ENCODE assay signal across 16 cellular contexts in the genomic region with DNA sequence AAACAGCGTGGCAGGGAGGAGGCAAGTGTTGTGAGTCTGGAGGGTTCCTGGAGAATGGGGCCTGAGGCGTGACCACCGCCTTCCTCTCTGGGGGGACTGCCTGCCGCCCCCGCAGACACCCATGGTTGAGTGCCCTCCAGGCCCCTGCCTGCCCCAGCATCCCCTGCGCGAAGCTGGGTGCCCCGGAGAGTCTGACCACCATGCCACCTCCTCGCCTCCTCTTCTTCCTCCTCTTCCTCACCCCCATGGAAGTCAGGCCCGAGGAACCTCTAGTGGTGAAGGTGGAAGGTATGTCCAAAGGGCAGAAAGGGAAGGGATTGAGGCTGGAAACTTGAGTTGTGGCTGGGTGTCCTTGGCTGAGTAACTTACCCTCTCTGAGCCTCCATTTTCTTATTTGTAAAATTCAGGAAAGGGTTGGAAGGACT. TPM values are rescaled to one million over a fixed set of nuclear protein-coding genes. Genes with fewer than 3 reads are reported as not detected.
DNase-seq lines count a peak whose midpoint lies in the region; ATAC-seq and TF ChIP-seq lines count a peak whose summit lies in the region.
"Had no signal": no experiment of that assay in that cellular context is flagged by ENCODE, and none has a peak within 500 bp of the region (broad histone marks: within the 10 kb centered on the region; RNA-seq: fewer than 3 reads in every experiment).

CD19 (plus strand) TSS at position 171 of the 425 bp plus-strand sequence; CDS start at position 201, 30 bp downstream.

- H2AK5ac ChIP-seq in H9 (ENCODE audit: insufficient read length, low read length) (no peak within 1 kb of the TSS), trophoblast cell (ENCODE audit: low read length) (no peak within 1 kb of the TSS)

- H3T11ph ChIP-seq in H9 (ENCODE audit: low read length) = no peak within 1 kb of the TSS

- no peak within 1 kb of the TSS for H3K4me3 Mint-ChIP-seq in T-helper 2 cell treated with Interferon-gamma antibody and Interleukin-4, amounts not matched to agents 5 μg/mL and 100 μg/mL, for 36 hours
- no peak within 1 kb of the TSS for H3K4me3 Mint-ChIP-seq in H9
- peak within 1 kb of the TSS; percentile 47 for H3K4me3 Mint-ChIP-seq in activated naive CD8-positive, alpha-beta T cell treated with anti-CD3 and anti-CD28 coated beads for 36 hours

- H3K79me2 ChIP-seq in H9 (ENCODE audit: insufficient read depth, low read length) (no peaks in the 10 kb centered on the region), trophoblast cell (ENCODE audit: control insufficient read depth, insufficient read depth, low read length, poor library complexity) (no peaks in the 10 kb centered on the region)

- no peak within 1 kb of the TSS for H3K23ac ChIP-seq in H9 (ENCODE audit: insufficient read length, low read depth, low read length)
- no peak within 1 kb of the TSS for H3K23ac ChIP-seq in trophoblast cell (ENCODE audit: low read length)

- intact Hi-C loops in spleen (cut with DNase I; ENCODE audit: low total_unique reads) = no loop called here

- TF ChIP-seq CTCF in H9 (conservative IDR thresholded peaks at IDR 0.05) (no peak), spleen (IDR thresholded peaks at IDR 0.05 in 8 of 11, conservative IDR thresholded peaks at IDR 0.05 in 3 of 11) (no peak)

- H3K9me3 ChIP-seq in H9 (ENCODE audit: control insufficient read depth, low read depth, low read length) (no peaks in the 10 kb centered on the region), spleen (no peaks in the 10 kb centered on the region), trophoblast cell (ENCODE audit: insufficient read depth, low read depth, low read length) (peaks cover 1% of the 10 kb centered on the region)
- H3K9me3 ChIP-seq: ascending aorta, mucosa of descending colon, sigmoid colon had no signal

- no peaks in the 10 kb centered on the region for H3K4me1 ChIP-seq in H9 (ENCODE audit: insufficient read depth, low read length)
- H3K4me1 ChIP-seq in spleen = peaks cover 8 to 68% (median 30%) of the 10 kb centered on the region in 6 donors
- H3K4me1 ChIP-seq in trophoblast cell (ENCODE audit: control insufficient read depth in 1 of 2, insufficient read depth in 2 of 2, low read length in 2 of 2) = peaks cover 3 to 6% of the 10 kb centered on the region in 2 experiments
- H3K4me1 ChIP-seq: ascending aorta had no signal

- H2BK5ac ChIP-seq in H9 (ENCODE audit: insufficient read length, low read length) (no peak within 1 kb of the TSS), trophoblast cell (ENCODE audit: low read depth, low read length, poor library complexity) (no peak within 1 kb of the TSS)

- H4K91ac ChIP-seq in H9 (ENCODE audit: insufficient read length, low read depth, low read length) (no peak within 1 kb of the TSS), trophoblast cell (ENCODE audit: low read depth, low read length) (no peak within 1 kb of the TSS)

- ATAC-seq in GM19395 (IDR thresholded peaks at IDR 0.05; ENCODE audit: unreplicated experiment) = no peak
- ATAC-seq: mucosa of descending colon, SK-N-SH treated with all-trans-retinoic acid at 6 μM for 48 hours had no signal

- H4K20me1 ChIP-seq in H9 (ENCODE audit: control insufficient read depth, insufficient read depth, insufficient read length) = no peaks in the 10 kb centered on the region

- H2BK12ac ChIP-seq in H9 (ENCODE audit: insufficient read length, low read depth, low read length) (no peak within 1 kb of the TSS), trophoblast cell (ENCODE audit: low read length) (no peak within 1 kb of the TSS)

- H3K56ac ChIP-seq in H9 (ENCODE audit: insufficient read length, low read depth, low read length) = no peak within 1 kb of the TSS

- no CpG with 5 or more reads among the region's 10 CpGs for WGBS in H9 (ENCODE audit: extremely low coverage, insufficient read length, low lambda C conversion rate)
- 70 to 85% (median 82%) methylated on average over 9 to 10 of the region's 10 CpGs for WGBS in spleen, 5 donors
- WGBS in trophoblast cell (ENCODE audit: extremely low coverage, insufficient coverage, insufficient read length) = no CpG with 5 or more reads among the region's 10 CpGs

- no peak within 1 kb of the TSS for H3K4me2 ChIP-seq in H9 (ENCODE audit: insufficient read depth, insufficient read length, low read length)
- no peak within 1 kb of the TSS for H3K4me2 ChIP-seq in trophoblast cell (ENCODE audit: low read length)

- H4K12ac ChIP-seq in trophoblast cell (ENCODE audit: low read depth, low read length) = no peak within 1 kb of the TSS

- H3K18ac ChIP-seq in H9 (ENCODE audit: insufficient read length, low read depth, low read length) (no peak within 1 kb of the TSS), trophoblast cell (ENCODE audit: low read length) (no peak within 1 kb of the TSS)

- no peaks in the 10 kb centered on the region for H3K79me1 ChIP-seq in H9 (ENCODE audit: insufficient read depth, low read depth, low read length, poor library complexity, severe bottlenecking)
- H3K79me1 ChIP-seq in trophoblast cell (ENCODE audit: low read length) = no peaks in the 10 kb centered on the region

- H3K4ac ChIP-seq in H9 (ENCODE audit: low read depth, low read length) (no peak within 1 kb of the TSS), trophoblast cell (ENCODE audit: low read depth, low read length) (no peak within 1 kb of the TSS)

- TF ChIP-seq POLR2A in spleen (IDR thresholded peaks at IDR 0.05) = no peak

- no peak for DNase-seq in T-helper 2 cell treated with Interferon-gamma antibody and Interleukin-4, amounts not matched to agents 5 μg/mL and 100 μg/mL, for 36 hours (ENCODE audit: low spot score)
- DNase-seq in T-helper 2 cell = no peak
- no peak for DNase-seq in H9
- DNase-seq in activated naive CD8-positive, alpha-beta T cell treated with anti-CD3 and anti-CD28 coated beads for 36 hours = no peak
- DNase-seq in spleen = peak; percentile 89
- DNase-seq in trophoblast cell = no peak
- no peak for DNase-seq in NCI-H2196 (lab: John Stamatoyannopoulos, UW; ENCODE audit: unreplicated experiment)
- DNase-seq: 8988T, MV-4-11, NCI-H748 treated with DMSO at 0.1 percent for 48 hours, sigmoid colon had no signal

- H4K8ac ChIP-seq in H9 (replicated peaks; ENCODE audit: insufficient read length, low read depth, low read length) (no peak within 1 kb of the TSS), trophoblast cell (ENCODE audit: low read depth, low read length) (no peak within 1 kb of the TSS)

- H3K9me3 Mint-ChIP-seq in T-helper 2 cell treated with Interferon-gamma antibody and Interleukin-4, amounts not matched to agents 5 μg/mL and 100 μg/mL, for 36 hours = no peaks in the 10 kb centered on the region
- H3K9me3 Mint-ChIP-seq in H9 = no peaks in the 10 kb centered on the region
- H3K9me3 Mint-ChIP-seq in activated naive CD8-positive, alpha-beta T cell treated with anti-CD3 and anti-CD28 coated beads for 36 hours = no peaks in the 10 kb centered on the region

- H2BK120ac ChIP-seq in H9 (ENCODE audit: low read depth, low read length, poor library complexity, severe bottlenecking) = no peak within 1 kb of the TSS
- H2BK120ac ChIP-seq in trophoblast cell (ENCODE audit: insufficient read depth, low read length, poor library complexity) = no peak within 1 kb of the TSS

- H2BK15ac ChIP-seq in H9 (ENCODE audit: low read depth, low read length) = no peak within 1 kb of the TSS

- H3K9ac ChIP-seq in H9 (ENCODE audit: extremely low read depth, insufficient read length, low read length) = no peak within 1 kb of the TSS
- H3K9ac ChIP-seq in trophoblast cell (ENCODE audit: low read length) = no peak within 1 kb of the TSS

- no peak within 1 kb of the TSS for H2BK20ac ChIP-seq in H9 (ENCODE audit: low read depth, low read length, poor library complexity, severe bottlenecking)

- H3K36me3 Mint-ChIP-seq in T-helper 2 cell treated with Interferon-gamma antibody and Interleukin-4, amounts not matched to agents 5 μg/mL and 100 μg/mL, for 36 hours (ENCODE audit: low read depth) = no peaks in the 10 kb centered on the region
- H3K36me3 Mint-ChIP-seq in H9 (ENCODE audit: insufficient read depth in 1 of 3, low read depth in 3 of 3) = no peaks in the 10 kb centered on the region; a peak in 1 of 7 replicates
- H3K36me3 Mint-ChIP-seq in activated naive CD8-positive, alpha-beta T cell treated with anti-CD3 and anti-CD28 coated beads for 36 hours = peaks cover 4% of the 10 kb centered on the region

- H3K36me3 ChIP-seq in spleen (peaks cover 0 to 27% (median 0%) of the 10 kb centered on the region in 6 donors), trophoblast cell (ENCODE audit: control insufficient read depth in 1 of 2, insufficient read depth in 2 of 2, low read length in 2 of 2) (no peaks in the 10 kb centered on the region)
- H3K36me3 ChIP-seq: ascending aorta, sigmoid colon had no signal

- peaks cover 12% of the 10 kb centered on the region for H3K4me1 Mint-ChIP-seq in T-helper 2 cell treated with Interferon-gamma antibody and Interleukin-4, amounts not matched to agents 5 μg/mL and 100 μg/mL, for 36 hours (ENCODE audit: low read depth)
- H3K4me1 Mint-ChIP-seq in H9 = peaks cover 11 to 12% of the 10 kb centered on the region in 2 experiments
- peaks cover 25% of the 10 kb centered on the region for H3K4me1 Mint-ChIP-seq in activated naive CD8-positive, alpha-beta T cell treated with anti-CD3 and anti-CD28 coated beads for 36 hours

- H4K5ac ChIP-seq in H9 (ENCODE audit: insufficient read length, low read depth, low read length) = no peak within 1 kb of the TSS

- H3K27me3 ChIP-seq in H9 (ENCODE audit: insufficient read depth, low read length) = no peaks in the 10 kb centered on the region
- H3K27me3 ChIP-seq in spleen (replicated peaks in 1 of 7) = no peaks in the 10 kb centered on the region
- no peaks in the 10 kb centered on the region for H3K27me3 ChIP-seq in trophoblast cell (ENCODE audit: insufficient read depth, low read length)
- H3K27me3 ChIP-seq: ascending aorta, sigmoid colon had no signal

- no peak within 1 kb of the TSS for H3K27ac ChIP-seq in H9 (ENCODE audit: insufficient read length, low read depth, low read length)
- H3K27ac ChIP-seq in spleen = peak within 1 kb of the TSS; percentile 41 to 88 (median 74)
- no peak within 1 kb of the TSS for H3K27ac ChIP-seq in trophoblast cell (ENCODE audit: low read depth, low read length)
- H3K27ac ChIP-seq: ascending aorta, sigmoid colon had no signal

- H3K27ac Mint-ChIP-seq in T-helper 2 cell treated with Interferon-gamma antibody and Interleukin-4, amounts not matched to agents 5 μg/mL and 100 μg/mL, for 36 hours = peak within 1 kb of the TSS; percentile 1
- peak within 1 kb of the TSS in 2 of 3 experiments; percentile 88 to 94; a peak in 5 of 7 replicates for H3K27ac Mint-ChIP-seq in H9
- peak within 1 kb of the TSS; percentile 67 for H3K27ac Mint-ChIP-seq in activated naive CD8-positive, alpha-beta T cell treated with anti-CD3 and anti-CD28 coated beads for 36 hours

- H3K4me3 ChIP-seq in spleen (peak within 1 kb of the TSS; percentile 21 to 74 (median 46)), trophoblast cell (ENCODE audit: low read depth, low read length) (no peak within 1 kb of the TSS)
- H3K4me3 ChIP-seq: ascending aorta, mucosa of descending colon, sigmoid colon had no signal

- H2AFZ ChIP-seq in H9 (ENCODE audit: low read length) (no peak within 1 kb of the TSS), trophoblast cell (ENCODE audit: insufficient read depth, low read length, poor library complexity) (no peak within 1 kb of the TSS)

- H3K14ac ChIP-seq in H9 (ENCODE audit: insufficient read depth, low read length) (no peak within 1 kb of the TSS; the same call in 1 of the 2 replicates), trophoblast cell (ENCODE audit: low read length) (no peak within 1 kb of the TSS)

- no peaks in the 10 kb centered on the region for H3K27me3 Mint-ChIP-seq in T-helper 2 cell treated with Interferon-gamma antibody and Interleukin-4, amounts not matched to agents 5 μg/mL and 100 μg/mL, for 36 hours (ENCODE audit: low read depth)
- H3K27me3 Mint-ChIP-seq in H9 (ENCODE audit: low read depth) = peaks cover 10% of the 10 kb centered on the region
- no peaks in the 10 kb centered on the region for H3K27me3 Mint-ChIP-seq in activated naive CD8-positive, alpha-beta T cell treated with anti-CD3 and anti-CD28 coated beads for 36 hours

- peaks cover 5% of the 10 kb centered on the region for H3K23me2 ChIP-seq in H9 (ENCODE audit: insufficient read length, low read depth, low read length, poor library complexity, severe bottlenecking)

RNA-seq across cellular contexts. Expression of gene CD19, which starts in this region (rescaled TPM):
- total RNA-seq in H9 (2021) = 0.50 and 1.4 TPM in 2 replicates
- 1 to 10 TPM; 2.1 to 2.6 TPM for total RNA-seq in activated naive CD8-positive, alpha-beta T cell treated with anti-CD3 and anti-CD28 coated beads for 36 hours
- 100 to 1,000 TPM in 3 of 7 donors, 10 to 100 TPM in 4; 77.0 to 120 (median 98.0) TPM for total RNA-seq in spleen
- 100 to 1,000 TPM; 202 to 312 (median 278) TPM for polyA plus RNA-seq in spleen
- not detected in 2 replicates for polyA plus RNA-seq in trophoblast cell (2013)
- total RNA-seq: ascending aorta, endothelial cell of umbilical vein, sigmoid colon had no signal

Comparison
In these comparisons a context has a peak if more than half of its experiments do, and no peak if none do; other contexts are left out.
1. RNA of gene CD19 (total RNA-seq): 77.0 to 120 TPM in spleen; 2.1 to 2.6 TPM in activated naive CD8-positive, alpha-beta T cell treated with anti-CD3 and anti-CD28 coated beads for 36 hours and 0.50 to 1.4 TPM in H9; every median in the first group is over 10 times any median in the second.
2. H3K27ac Mint-ChIP-seq: peak in every context shown above with its lines; median percentile 91 in H9; 67 in activated naive CD8-positive, alpha-beta T cell treated with anti-CD3 and anti-CD28 coated beads for 36 hours; 1 in T-helper 2 cell treated with Interferon-gamma antibody and Interleukin-4, amounts not matched to agents 5 μg/mL and 100 μg/mL, for 36 hours.
3. H3K27ac ChIP-seq: peak in spleen (8 of 8); none in H9 (single experiment) and trophoblast cell (single experiment).